Comparison of ENCODE assay signal across 23 cellular contexts in the genomic region with DNA sequence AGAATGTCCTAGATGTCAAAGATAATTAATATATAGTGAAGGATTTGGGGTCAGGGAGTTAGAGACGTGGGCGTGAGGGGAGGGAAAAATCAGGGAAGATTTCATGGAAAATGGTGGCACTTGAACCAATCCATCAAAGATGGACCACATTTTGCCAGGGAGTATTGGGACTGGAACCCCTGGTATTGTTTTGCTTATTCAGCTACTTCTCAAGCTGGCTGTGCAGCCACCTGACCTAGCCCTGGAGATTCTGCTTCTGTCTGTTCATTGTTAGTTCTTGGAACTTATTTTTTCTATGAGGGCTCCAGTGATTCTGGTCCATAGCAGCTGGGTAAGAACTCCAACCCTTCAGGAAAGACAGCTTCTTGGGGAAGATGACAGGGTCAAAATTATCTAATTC. TPM values are rescaled to one million over a fixed set of nuclear protein-coding genes. Genes with fewer than 3 reads are reported as not detected.
DNase-seq lines count a peak whose midpoint lies in the region; ATAC-seq, FAIRE-seq and TF ChIP-seq lines count a peak whose summit lies in the region.
"Had no signal": no experiment of that assay in that cellular context is flagged by ENCODE, and none has a peak within 500 bp of the region (broad histone marks: within the 10 kb centered on the region; RNA-seq: fewer than 3 reads in every experiment).

No MANE protein-coding gene starts in this region.

- H2BK20ac ChIP-seq in H9 (ENCODE audit: low read depth, low read length, poor library complexity, severe bottlenecking): no peak overlapping the region
- H2BK20ac ChIP-seq in H1 (ENCODE audit: low read length): no peak overlapping the region

- H3K79me1 ChIP-seq in H9 (ENCODE audit: insufficient read depth, low read depth, low read length, poor library complexity, severe bottlenecking): no peaks in the 10 kb centered on the region
- H3K79me1 ChIP-seq in H1 (ENCODE audit: low read depth, low read length): no peaks in the 10 kb centered on the region

- H3K9me3 Mint-ChIP-seq in H9 (no peaks in the 10 kb centered on the region), neural crest cell (no peaks in the 10 kb centered on the region), Calu3 (ENCODE audit: low read depth, unreplicated experiment) (no peaks in the 10 kb centered on the region)
- H3K9me3 Mint-ChIP-seq: CD8-positive, alpha-beta T cell had no signal

- CTCF ChIA-PET in H1 (lab: Charles Lee; ENCODE audit: partially characterized antibody): interaction anchor here (1.1 to 3.4 kb wide), 5 partner anchors 85 to 234 kb away, joined by 3 to 14 read pairs (median 3); no protein-coding TSS in a partner anchor
- CTCF ChIA-PET in Calu3 (lab: Charles Lee): interaction anchor here (1.7 kb wide), 1 partner anchor 101 kb away, joined by 5 read pairs; no protein-coding TSS in a partner anchor

- no peak for TF ChIP-seq RAD21 in H1 (IDR thresholded peaks at IDR 0.05 in 1 of 2, conservative IDR thresholded peaks at IDR 0.05 in 1 of 2; ENCODE audit: low read depth in 2 of 2, low read length in 2 of 2)

- H3K9ac ChIP-seq in H9 (ENCODE audit: extremely low read depth, insufficient read length, low read length): no peak overlapping the region
- no peak overlapping the region for H3K9ac ChIP-seq in HUES64 (ENCODE audit: low read depth, low read length)
- H3K9ac ChIP-seq in H1 (replicated peaks in 1 of 4; ENCODE audit: extremely low read depth in 1 of 4, low read depth in 3 of 4, low read length in 3 of 4): no peak overlapping the region
- H3K9ac ChIP-seq: BLaER1 had no signal

- H3K14ac ChIP-seq in H9 (ENCODE audit: insufficient read depth, low read length) (no peak overlapping the region), H1 (ENCODE audit: insufficient read length) (no peak overlapping the region)

- no peak for TF ChIP-seq EP300 in H1 (IDR thresholded peaks at IDR 0.05; ENCODE audit: borderline replicate concordance in 1 of 2, low read depth in 2 of 2, low read length in 2 of 2)

- H3K27ac Mint-ChIP-seq in H9 (peak overlapping the region in 1 of 3 experiments; percentile 14; a peak in 3 of 7 replicates), neural crest cell (ENCODE audit: unreplicated experiment) (no peak overlapping the region), Calu3 (ENCODE audit: unreplicated experiment) (no peak overlapping the region)
- H3K27ac Mint-ChIP-seq: B cell; CD8-positive, alpha-beta T cell; HFFc6 had no signal

- H3K27me3 ChIP-seq in H9 (ENCODE audit: insufficient read depth, low read length) (peaks cover 5% of the 10 kb centered on the region; the same call in 1 of the 2 replicates), HUES64 (ENCODE audit: insufficient read depth, low read length) (peaks cover 33% of the 10 kb centered on the region), H1 (replicated peaks in 1 of 4; ENCODE audit: control insufficient read depth in 3 of 4, extremely low read depth in 1 of 4, insufficient read depth in 3 of 4, low read length in 3 of 4) (peaks cover 0 to 15% (median 3%) of the 10 kb centered on the region in 4 experiments; a peak in 4 of 7 replicates), aorta (ENCODE audit: control insufficient read depth in 1 of 2, insufficient read depth in 2 of 2, low read length in 1 of 2) (no peaks in the 10 kb centered on the region)
- H3K27me3 ChIP-seq: BLaER1 had no signal

- intact Hi-C loops in aorta (cut with DNase I): loop anchor here (5.0 to 10.0 kb wide), 4 partner anchors 136 to 503 kb away; no protein-coding TSS in a partner anchor
- intact Hi-C loops in Calu3 (cut with micrococcal nuclease; ENCODE audit: unreplicated experiment): loop anchor here (2.0 kb wide), 1 partner anchor 85 kb away; no protein-coding TSS in a partner anchor
- intact Hi-C loops in posterior cingulate gyrus (cut with DNase I): loop anchor here (10.0 kb wide), 3 partner anchors 133 to 243 kb away; no protein-coding TSS in a partner anchor

- H3K4me1 ChIP-seq in H9 (ENCODE audit: insufficient read depth, low read length) (peaks cover 14% of the 10 kb centered on the region; the same call in 1 of the 2 replicates), HUES64 (ENCODE audit: insufficient read depth, low read length) (peaks cover 45% of the 10 kb centered on the region), H1 (replicated peaks in 1 of 4; ENCODE audit: control insufficient read depth in 3 of 4, insufficient read depth in 4 of 4, low read length in 3 of 4) (peaks cover 0 to 12% (median 11%) of the 10 kb centered on the region in 4 experiments; a peak in 5 of 7 replicates), aorta (ENCODE audit: control insufficient read depth in 1 of 2, insufficient read depth in 2 of 2, low read length in 2 of 2) (peaks cover 0 to 4% of the 10 kb centered on the region in 2 donors)

- H3K23me2 ChIP-seq in H9 (ENCODE audit: insufficient read length, low read depth, low read length, poor library complexity, severe bottlenecking) (peaks cover 16% of the 10 kb centered on the region), H1 (ENCODE audit: low read depth, low read length) (peaks cover 10% of the 10 kb centered on the region; the same call in 1 of the 2 replicates)

- H2BK5ac ChIP-seq in H9 (ENCODE audit: insufficient read length, low read length) (no peak overlapping the region), H1 (ENCODE audit: low read depth, low read length) (0 out of 2 replicates have a peak overlapping the region, but pooled peaks have one; percentile 22)

- no peak for ATAC-seq in aorta (ENCODE audit: low FRiP score)
- ATAC-seq: CD8-positive, alpha-beta T cell had no signal

- H3K36me3 Mint-ChIP-seq in H9 (ENCODE audit: insufficient read depth in 1 of 3, low read depth in 3 of 3) (no peaks in the 10 kb centered on the region), neural crest cell (ENCODE audit: low read depth) (no peaks in the 10 kb centered on the region), Calu3 (ENCODE audit: insufficient read depth, unreplicated experiment) (peaks cover 25% of the 10 kb centered on the region)
- H3K36me3 Mint-ChIP-seq: CD4-positive, CD25-positive, alpha-beta regulatory T cell; CD8-positive, alpha-beta T cell had no signal

- no peak overlapping the region for H3K4me2 ChIP-seq in H9 (ENCODE audit: insufficient read depth, insufficient read length, low read length)
- H3K4me2 ChIP-seq in H1 (ENCODE audit: insufficient read depth in 1 of 2, low read depth in 2 of 2, low read length in 2 of 2): peak overlapping the region; percentile 33 to 44; a peak in 1 of 4 replicates
- H3K4me2 ChIP-seq: BLaER1 had no signal

- H4K8ac ChIP-seq in H9 (replicated peaks; ENCODE audit: insufficient read length, low read depth, low read length): no peak overlapping the region
- H4K8ac ChIP-seq in H1 (ENCODE audit: extremely low read depth, insufficient read depth, low read length): no peak overlapping the region

- no peak for FAIRE-seq in H1 (lab: Jason Lieb, UNC)
- FAIRE-seq: D721Med, GM12891, GM18507 had no signal

- H3K4me1 Mint-ChIP-seq in H9 (peaks cover 46 to 47% of the 10 kb centered on the region in 2 experiments), neural crest cell (peaks cover 12% of the 10 kb centered on the region), Calu3 (ENCODE audit: low read depth, unreplicated experiment) (peaks cover 22% of the 10 kb centered on the region)

- H2BK120ac ChIP-seq in H9 (ENCODE audit: low read depth, low read length, poor library complexity, severe bottlenecking) (no peak overlapping the region), H1 (replicated peaks; ENCODE audit: low read depth, low read length) (peak overlapping the region; percentile 29)

- H2AK5ac ChIP-seq in H9 (ENCODE audit: insufficient read length, low read length) (no peak overlapping the region), H1 (ENCODE audit: low read depth, low read length) (no peak overlapping the region; the same call in 1 of the 2 replicates)

- no peak for TF ChIP-seq CTCF in H9 (conservative IDR thresholded peaks at IDR 0.05)
- no peak for TF ChIP-seq CTCF in H1 (IDR thresholded peaks at IDR 0.05; ENCODE audit: control extremely low read depth in 1 of 3, insufficient read depth in 1 of 3, low read depth in 1 of 3, low read length in 3 of 3)
- no peak for TF ChIP-seq CTCF in neural crest cell (conservative IDR thresholded peaks at IDR 0.05)
- no peak for TF ChIP-seq CTCF in Calu3 (IDR thresholded peaks at IDR 0.05; ENCODE audit: unreplicated experiment)

- no TSS peak for BruUV-seq in Calu3 (replicated peaks; lab: Mats Ljungman, UMichigan)

- peak overlapping the region; percentile 25 for H3K18ac ChIP-seq in H9 (ENCODE audit: insufficient read length, low read depth, low read length)
- H3K18ac ChIP-seq in H1 (ENCODE audit: extremely low read depth, low read length): 0 out of 2 replicates have a peak overlapping the region, but pooled peaks have one; percentile 43

- H2BK12ac ChIP-seq in H9 (ENCODE audit: insufficient read length, low read depth, low read length) (no peak overlapping the region), H1 (ENCODE audit: low read depth, low read length) (peak overlapping the region; percentile 55; the same call in 1 of the 2 replicates)

- H3K27me3 Mint-ChIP-seq in H9 (ENCODE audit: low read depth) (peaks cover 30% of the 10 kb centered on the region), neural crest cell (ENCODE audit: low read depth) (peaks cover 46% of the 10 kb centered on the region), Calu3 (ENCODE audit: unreplicated experiment) (no peaks in the 10 kb centered on the region)

- H3K9me3 ChIP-seq in H9 (ENCODE audit: control insufficient read depth, low read depth, low read length): no peaks in the 10 kb centered on the region
- H3K9me3 ChIP-seq in HUES64 (ENCODE audit: insufficient read depth, low read depth, low read length): no peaks in the 10 kb centered on the region
- no peaks in the 10 kb centered on the region for H3K9me3 ChIP-seq in H1 (ENCODE audit: insufficient read depth in 2 of 2, low read depth in 1 of 2, low read length in 1 of 2)
- H3K9me3 ChIP-seq in aorta (ENCODE audit: control insufficient read depth, low read length): no peaks in the 10 kb centered on the region
- H3K9me3 ChIP-seq: Caco-2, HAP-1 had no signal

- DNase-seq in H9: no peak
- DNase-seq in H1 (ENCODE audit: low read depth in 1 of 2, low spot score in 2 of 2): no peak
- no peak for DNase-seq in neural crest cell (ENCODE audit: low read depth, low spot score)
- no peak for DNase-seq in aorta
- DNase-seq in Calu3: no peak
- no peak for DNase-seq in posterior cingulate gyrus
- DNase-seq: Caco-2; CD4-positive, CD25-positive, alpha-beta regulatory T cell; CD8-positive, alpha-beta T cell; DMS 273 treated with DMSO at 0.1 percent for 48 hours; DMS79; EL; GDM1; HFFc6 had no signal

- no peak overlapping the region for H3T11ph ChIP-seq in H9 (ENCODE audit: low read length)

- H3K4ac ChIP-seq in H9 (ENCODE audit: low read depth, low read length): no peak overlapping the region
- H3K4ac ChIP-seq in H1 (replicated peaks; ENCODE audit: insufficient read length, low read depth, low read length): no peak overlapping the region

- 100% methylated on average over 2 of the region's 2 CpGs for WGBS in H9 (ENCODE audit: extremely low coverage, insufficient read length, low lambda C conversion rate)
- 88% methylated on average over 2 of the region's 2 CpGs for WGBS in HUES64
- WGBS in H1 (ENCODE audit: extremely low coverage in 1 of 2, insufficient coverage in 1 of 2, insufficient read length in 1 of 2, insufficient replicate concordance in 2 of 2, low coverage in 1 of 2, low lambda C conversion rate in 2 of 2, missing lambda C conversion rate in 1 of 2), 2 experiments: 89 to 100% methylated on average over 2 of the region's 2 CpGs
- WGBS in aorta, 2 donors: 96% methylated on average over 2 of the region's 2 CpGs

- H4K91ac ChIP-seq in H9 (ENCODE audit: insufficient read length, low read depth, low read length) (no peak overlapping the region), H1 (replicated peaks; ENCODE audit: insufficient read length, low read length) (no peak overlapping the region)

- no peaks in the 10 kb centered on the region for H4K20me1 ChIP-seq in H9 (ENCODE audit: control insufficient read depth, insufficient read depth, insufficient read length)
- no peaks in the 10 kb centered on the region for H4K20me1 ChIP-seq in H1 (replicated peaks in 1 of 2; ENCODE audit: control insufficient read depth in 1 of 2, insufficient read depth in 2 of 2, low read length in 2 of 2)
- H4K20me1 ChIP-seq: BLaER1 had no signal

- no peak overlapping the region for H3K4me3 Mint-ChIP-seq in H9
- H3K4me3 Mint-ChIP-seq in neural crest cell: peak overlapping the region; percentile 61
- no peak overlapping the region for H3K4me3 Mint-ChIP-seq in Calu3 (ENCODE audit: low read depth, unreplicated experiment)
- H3K4me3 Mint-ChIP-seq: B cell; CD4-positive, CD25-positive, alpha-beta regulatory T cell; CD8-positive, alpha-beta T cell; HFFc6 had no signal

- H3K23ac ChIP-seq in H9 (ENCODE audit: insufficient read length, low read depth, low read length): no peak overlapping the region
- H3K23ac ChIP-seq in H1 (ENCODE audit: insufficient read length): no peak overlapping the region

- H3K79me2 ChIP-seq in H9 (ENCODE audit: insufficient read depth, low read length): no peaks in the 10 kb centered on the region
- H3K79me2 ChIP-seq in H1 (ENCODE audit: control insufficient read depth in 1 of 2, insufficient read depth in 2 of 2, low read length in 2 of 2): no peaks in the 10 kb centered on the region

- H3K27ac ChIP-seq in H9 (ENCODE audit: insufficient read length, low read depth, low read length) (no peak overlapping the region), HUES64 (ENCODE audit: low read depth, low read length) (peak overlapping the region; percentile 75; the same call in 1 of the 2 replicates), H1 (ENCODE audit: low read depth, low read length) (no peak overlapping the region), aorta (ENCODE audit: low read depth in 1 of 2, low read length in 2 of 2) (no peak overlapping the region)
- H3K27ac ChIP-seq: BLaER1, C4-2B had no signal

- H3K4me3 ChIP-seq in HUES64 (ENCODE audit: low read length): no peak overlapping the region
- H3K4me3 ChIP-seq in H1 (ENCODE audit: extremely low read depth in 1 of 4, insufficient read depth in 2 of 4, low read depth in 3 of 4, low read length in 4 of 4): peak overlapping the region in 1 of 4 experiments; percentile 5; a peak in 1 of 8 replicates
- H3K4me3 ChIP-seq in aorta (ENCODE audit: low read length in 2 of 2): no peak overlapping the region
- H3K4me3 ChIP-seq: BLaER1, HAP-1 had no signal

- no peak overlapping the region for H2AFZ ChIP-seq in H9 (ENCODE audit: low read length)
- H2AFZ ChIP-seq in H1 (ENCODE audit: low read length): no peak overlapping the region

- no peaks in the 10 kb centered on the region for H3K36me3 ChIP-seq in HUES64 (ENCODE audit: insufficient read depth, low read length)
- no peaks in the 10 kb centered on the region for H3K36me3 ChIP-seq in H1 (ENCODE audit: control insufficient read depth in 2 of 4, insufficient read depth in 4 of 4, low read length in 3 of 4)
- peaks cover 0 to 3% of the 10 kb centered on the region in 2 donors for H3K36me3 ChIP-seq in aorta (ENCODE audit: control insufficient read depth in 1 of 2, insufficient read depth in 2 of 2, low read length in 1 of 2)
- H3K36me3 ChIP-seq: BLaER1, HAP-1 had no signal

- H4K5ac ChIP-seq in H9 (ENCODE audit: insufficient read length, low read depth, low read length): no peak overlapping the region
- H4K5ac ChIP-seq in H1 (ENCODE audit: insufficient read length, low read depth, low read length): no peak overlapping the region

- no peak overlapping the region for H2BK15ac ChIP-seq in H9 (ENCODE audit: low read depth, low read length)
- H2BK15ac ChIP-seq in H1 (ENCODE audit: low read length): no peak overlapping the region

- H3K56ac ChIP-seq in H9 (ENCODE audit: insufficient read length, low read depth, low read length) (no peak overlapping the region), H1 (replicated peaks; ENCODE audit: insufficient read length, low read depth, low read length) (no peak overlapping the region)

- TF ChIP-seq POLR2A in H1 (IDR thresholded peaks at IDR 0.05; ENCODE audit: control extremely low read depth in 1 of 2, low read depth in 2 of 2, low read length in 2 of 2): no peak

- POLR2A ChIA-PET in H1 (lab: Charles Lee; ENCODE audit: partially characterized antibody): interaction anchor here (1.0 kb wide), 1 partner anchor 85 kb away, joined by 3 read pairs; no protein-coding TSS in a partner anchor

RNA-seq across cellular contexts. Expression of a gene that starts 3.3 kb away (rescaled TPM):
- total RNA-seq in H9 (2021) (6.8 and 8.6 TPM in 2 replicates), neural crest cell (0.65 and 0.77 TPM in 2 replicates), aorta (10 to 100 TPM; 59.7 to 77.9 TPM), Calu3 (2022) (13.5 and 15.5 TPM in 2 replicates)
- polyA plus RNA-seq in HUES64 (2013, experiment 1 of 2): 0.85 TPM
- 1.3 TPM for polyA plus RNA-seq in HUES64 (2013, experiment 2 of 2)
- total RNA-seq in H1 (2021; fragmentation: NEBNext Ultra II Directional; extraction: Animal tissue kit (Norgen Biotek cat#: 25700)): 3.7 and 3.9 TPM in 2 replicates
- polyA plus RNA-seq in H1 (2011; rRNA removed) (0.98 and 1.4 TPM in 2 replicates), aorta (10 to 100 TPM; 20.2 to 25.9 TPM)
- 2.0 TPM for polyA plus RNA-seq in H1 (2011; cell fraction: cytosol; rRNA removed)
- 2.4 TPM for polyA plus RNA-seq in H1 (2011; cell fraction: nucleus; rRNA removed)
- 1.4 to 3.1 TPM (median 1.7 TPM) in 4 replicates for polyA plus RNA-seq in H1 (2012, experiment 1 of 2)
- 0.08 TPM for polyA plus RNA-seq in H1 (2012, experiment 2 of 2)
- polyA plus RNA-seq in H1 (2013, experiment 1 of 2): 1.4 TPM
- polyA plus RNA-seq in H1 (2013, experiment 2 of 2): 1.2 TPM
- polyA minus RNA-seq in H1 (2011; rRNA and poly(A)+ RNA removed): 5.8 and 8.2 TPM in 2 replicates
- polyA minus RNA-seq in H1 (2011; cell fraction: cytosol; rRNA and poly(A)+ RNA removed): 1.8 TPM
- polyA minus RNA-seq in H1 (2011; cell fraction: nucleus; rRNA and poly(A)+ RNA removed): 10.1 TPM
- total RNA-seq: A172; CD8-positive, alpha-beta T cell; HFFc6 had no signal
- polyA plus RNA-seq: CD4-positive, CD25-positive, alpha-beta regulatory T cell had no signal
